Comparison of ENCODE assay signal across 1 cellular context in genomic region chr1:110927484-110928075, GRCh38.
A peak's percentile ranks its signal among the peaks of the same experiment; 100 is the strongest.
TF ChIP-seq lines count a peak whose summit lies in the region.

No MANE protein-coding gene starts in this region.

TF ChIP-seq in K562, 482 proteins besides CTCF, POLR2A, EP300 and RAD21 (continued from another document):
- TF ChIP-seq THRA (IDR thresholded peaks at IDR 0.05) (no peak), DPF2 (IDR thresholded peaks at IDR 0.05) (0 out of 2 replicates have a peak, but pooled peaks have one; percentile 45), ETS2 (tag; IDR thresholded peaks at IDR 0.05; ENCODE audit: borderline replicate concordance, poor library complexity, severe bottlenecking) (no peak), MAFK (IDR thresholded peaks at IDR 0.05; ENCODE audit: low read length) (no peak), POLR2H (tag; IDR thresholded peaks at IDR 0.05; ENCODE audit: low read depth) (no peak), TARDBP (IDR thresholded peaks at IDR 0.05) (no peak), MITF (IDR thresholded peaks at IDR 0.05) (no peak), ZNF449 (CRISPR knock-in tag; IDR thresholded peaks at IDR 0.05) (no peak), MBD2 (IDR thresholded peaks at IDR 0.05; ENCODE audit: borderline replicate concordance, low read depth) (no peak), KAT8 (IDR thresholded peaks at IDR 0.05; ENCODE audit: low read depth) (peak; percentile 58; the same call in 1 of the 2 replicates), TEAD2 (tag; IDR thresholded peaks at IDR 0.05) (no peak), ZNF217 (CRISPR knock-in tag; IDR thresholded peaks at IDR 0.05) (no peak), CBX2 (IDR thresholded peaks at IDR 0.05; ENCODE audit: insufficient read depth, low read length, poor library complexity, severe bottlenecking) (no peak), CC2D1A (IDR thresholded peaks at IDR 0.05) (no peak), MAZ (CRISPR knock-in tag; conservative IDR thresholded peaks at IDR 0.05 in 1 of 2, IDR thresholded peaks at IDR 0.05 in 1 of 2) (no peak), ATF3 (IDR thresholded peaks at IDR 0.05) (peak; percentile 57; the same call in 1 of the 2 replicates), ATF3 (CRISPR knock-in tag; conservative IDR thresholded peaks at IDR 0.05) (no peak), HNRNPUL1 (IDR thresholded peaks at IDR 0.05; ENCODE audit: low read length) (no peak), ZNF707 (CRISPR knock-in tag; conservative IDR thresholded peaks at IDR 0.05) (no peak), ARID1B (IDR thresholded peaks at IDR 0.05) (0 out of 2 replicates have a peak, but pooled peaks have one; percentile 21), PTBP1 (IDR thresholded peaks at IDR 0.05; ENCODE audit: low read depth, low read length) (no peak), PHF21A (IDR thresholded peaks at IDR 0.05; ENCODE audit: borderline replicate concordance, low read depth) (no peak), CGGBP1 (CRISPR knock-in tag; IDR thresholded peaks at IDR 0.05) (no peak), FOSL1 (tag; conservative IDR thresholded peaks at IDR 0.05) (peak; percentile 87), JUND (IDR thresholded peaks at IDR 0.05; ENCODE audit: borderline replicate concordance, low read depth, low read length) (peak; percentile 75; the same call in 1 of the 2 replicates), JUND (tag; IDR thresholded peaks at IDR 0.05; ENCODE audit: borderline replicate concordance, low read depth, low read length) (peak; percentile 88; the same call in 2 of the 3 replicates), FOXK2 (conservative IDR thresholded peaks at IDR 0.05 in 1 of 2, IDR thresholded peaks at IDR 0.05 in 1 of 2; ENCODE audit: low read depth in 2 of 2) (no peak), ZBTB26 (CRISPR knock-in tag; IDR thresholded peaks at IDR 0.05) (no peak), ZNF507 (tag; conservative IDR thresholded peaks at IDR 0.05) (no peak), NONO (IDR thresholded peaks at IDR 0.05; ENCODE audit: low read depth in 2 of 2, low read length in 1 of 2) (no peak), NR0B1 (IDR thresholded peaks at IDR 0.05; ENCODE audit: partially characterized antibody) (no peak), ASH1L (IDR thresholded peaks at IDR 0.05; ENCODE audit: borderline replicate concordance, low read depth, partially characterized antibody) (no peak), NFIX (CRISPR knock-in tag; IDR thresholded peaks at IDR 0.05; ENCODE audit: low read depth) (no peak), TCF7 (IDR thresholded peaks at IDR 0.05; ENCODE audit: borderline replicate concordance) (0 out of 2 replicates have a peak, but pooled peaks have one; percentile 54), ZNF140 (CRISPR knock-in tag; IDR thresholded peaks at IDR 0.05) (no peak), TEAD4 (IDR thresholded peaks at IDR 0.05; ENCODE audit: low read length) (peak; percentile 41; the same call in 1 of the 2 replicates), TEAD4 (CRISPR knock-in tag; IDR thresholded peaks at IDR 0.05; ENCODE audit: borderline replicate concordance) (no peak), PKNOX1 (IDR thresholded peaks at IDR 0.05) (no peak), MTF1 (CRISPR knock-in tag; IDR thresholded peaks at IDR 0.05; ENCODE audit: borderline replicate concordance) (no peak), DIDO1 (tag; IDR thresholded peaks at IDR 0.05; ENCODE audit: low read depth) (no peak), BRCA1 (IDR thresholded peaks at IDR 0.05) (no peak), BRCA1 (CRISPR knock-in tag; IDR thresholded peaks at IDR 0.05) (no peak), CHD2 (IDR thresholded peaks at IDR 0.05; ENCODE audit: low read depth, low read length) (no peak)
